In the genomic region with DNA sequence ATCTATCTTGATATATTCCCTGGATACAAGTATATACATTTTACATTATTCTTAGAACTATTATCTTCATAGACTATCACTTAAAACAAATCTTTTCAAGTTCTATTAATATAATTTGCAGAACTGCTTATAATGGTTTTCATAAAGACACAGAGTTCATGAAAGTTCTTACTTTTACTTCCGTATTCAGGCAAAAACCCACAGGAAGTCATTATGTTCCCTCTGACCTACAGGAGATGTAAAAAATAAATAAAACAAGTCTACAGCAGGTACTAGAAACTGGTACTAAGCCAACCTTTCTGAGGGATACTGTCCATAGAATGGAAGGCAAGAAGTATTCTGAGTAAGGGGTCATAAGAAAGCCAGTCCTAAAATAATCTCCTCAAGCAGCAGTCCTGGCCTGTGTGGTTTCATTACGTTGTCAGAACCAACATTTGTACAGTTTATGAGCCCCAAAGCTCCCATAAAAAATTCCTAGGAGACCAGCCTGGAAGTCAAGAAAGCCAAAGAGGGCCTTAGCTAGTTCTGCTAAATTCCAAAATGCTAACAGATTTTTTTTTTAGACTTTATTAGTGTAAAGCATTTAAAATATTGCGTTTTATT, we compare ENCODE assay signal across 11 cellular contexts.
DNase-seq lines count a peak whose midpoint lies in the region; ATAC-seq, FAIRE-seq and TF ChIP-seq lines count a peak whose summit lies in the region.
"Had no signal": no experiment of that assay in that cellular context is flagged by ENCODE, and none has a peak within 500 bp of the region (broad histone marks: within the 10 kb centered on the region; RNA-seq: fewer than 3 reads in every experiment).

No MANE protein-coding gene starts in this region.

- intact Hi-C loops in GM12878 (cut with micrococcal nuclease; ENCODE audit: unreplicated experiment) (no loop called here), posterior vena cava (cut with DNase I) (loop anchor here in 1 of 2 donors (10.0 kb wide), 1 partner anchor 288 kb away; no protein-coding TSS in a partner anchor)

- no peak for FAIRE-seq in GM12878 (lab: Jason Lieb, UNC)
- FAIRE-seq: astrocyte had no signal

- RAD21 ChIA-PET in GM12878 (lab: Charles Lee; ENCODE audit: unreplicated experiment), result interaction anchor here (0.7 to 2.1 kb wide), 6 partner anchors 28 to 146 kb away, joined by 3 to 17 read pairs (median 4); no protein-coding TSS in a partner anchor

- peaks cover 16% of the 10 kb centered on the region for H3K4me1 ChIP-seq in GM12878 (ENCODE audit: control insufficient read depth, insufficient read depth, low read length)

- H3K79me2 ChIP-seq in GM12878 (ENCODE audit: control insufficient read depth, insufficient read depth, low read length), result peaks cover 23% of the 10 kb centered on the region

- peak overlapping the region; percentile 44; the same call in 1 of the 2 replicates for H2AFZ ChIP-seq in GM12878 (ENCODE audit: control insufficient read depth, low read depth, low read length)

- peak overlapping the region; percentile 84 for H3K4me2 ChIP-seq in GM12878 (ENCODE audit: control insufficient read depth, insufficient read depth)

- H3K27ac ChIP-seq in GM12878 (ENCODE audit: control insufficient read depth, insufficient read depth) (peak overlapping the region; percentile 52), WERI-Rb-1 (no peak overlapping the region)

- DNase-seq in BJ (ENCODE audit: low read depth) (peak; percentile 58), GM12878 (ENCODE audit: low read depth, low spot score) (no peak), WERI-Rb-1 (no peak), RPMI8226 (no peak), posterior vena cava (ENCODE audit: low spot score) (no peak), DMS53 (lab: John Stamatoyannopoulos, UW) (no peak)
- DNase-seq: NCI-H2171 had no signal

- H4K20me1 ChIP-seq in GM12878 (ENCODE audit: control insufficient read depth, insufficient read depth), result no peaks in the 10 kb centered on the region

- POLR2A ChIA-PET in BJ (lab: Charles Lee) (no interaction called here), GM12878 (lab: Charles Lee) (interaction anchor here (0.6 to 1.6 kb wide), 3 partner anchors 9 to 129 kb away, joined by 3 to 6 read pairs (median 3); no protein-coding TSS in a partner anchor)

- no peak overlapping the region for H3K4me3 ChIP-seq in BJ (ENCODE audit: low read depth, low read length)
- no peak overlapping the region; the same call in 1 of the 2 replicates for H3K4me3 ChIP-seq in GM12878
- H3K4me3 ChIP-seq in WERI-Rb-1 (ENCODE audit: low read depth, low read length), result no peak overlapping the region
- H3K4me3 ChIP-seq: lung had no signal

- peak in 1 of 2 experiments; percentile 56; a peak in 1 of 4 replicates for TF ChIP-seq EP300 in GM12878 (IDR thresholded peaks at IDR 0.05; ENCODE audit: borderline replicate concordance in 1 of 2, control insufficient read depth in 1 of 2, low read depth in 2 of 2, low read length in 2 of 2)

- SMC1A ChIA-PET in GM12878 (lab: Charles Lee; ENCODE audit: uncharacterized antibody, unreplicated experiment), result interaction anchor here (0.9 to 3.9 kb wide), 9 partner anchors 8 to 66 kb away, joined by 3 to 22 read pairs (median 4); no protein-coding TSS in a partner anchor

- no peak for TF ChIP-seq POLR2A in GM12878 (IDR thresholded peaks at IDR 0.05; ENCODE audit: low read depth, low read length)

- H3K36me3 ChIP-seq in BJ (ENCODE audit: control insufficient read depth, insufficient read depth, low read length) (no peaks in the 10 kb centered on the region), GM12878 (ENCODE audit: control insufficient read depth in 2 of 2, insufficient read depth in 2 of 2, low read length in 1 of 2) (peaks cover 0 to 4% of the 10 kb centered on the region in 2 experiments; a peak in 2 of 4 replicates), WERI-Rb-1 (no peaks in the 10 kb centered on the region)

- no peak for TF ChIP-seq RAD21 in GM12878 (IDR thresholded peaks at IDR 0.05; ENCODE audit: insufficient read depth, low read depth, low read length)

- H3K9me3 ChIP-seq in GM12878 (replicated peaks; ENCODE audit: control insufficient read depth, insufficient read depth, low read length) (no peaks in the 10 kb centered on the region), WERI-Rb-1 (ENCODE audit: severe bottlenecking) (no peaks in the 10 kb centered on the region)

- in situ Hi-C loops in GM12878 (cut with MboI), result no loop called here

- peak; percentile 88 for ATAC-seq in GM19455 (IDR thresholded peaks at IDR 0.05; ENCODE audit: unreplicated experiment)
- ATAC-seq in HG03457 (IDR thresholded peaks at IDR 0.05; ENCODE audit: unreplicated experiment), result peak; percentile 66
- peak; percentile 89 for ATAC-seq in GM12878

- 65% methylated on average over 3 of the region's 3 CpGs for WGBS in GM12878 (ENCODE audit: insufficient coverage, insufficient replicate concordance, low lambda C conversion rate, missing lambda C conversion rate)

- no peaks in the 10 kb centered on the region for H3K27me3 ChIP-seq in BJ (ENCODE audit: control insufficient read depth, insufficient read depth, low read length)
- no peaks in the 10 kb centered on the region for H3K27me3 ChIP-seq in GM12878 (replicated peaks in 1 of 2; ENCODE audit: control insufficient read depth in 2 of 2, insufficient read depth in 2 of 2, low read length in 1 of 2)
- H3K27me3 ChIP-seq in WERI-Rb-1 (ENCODE audit: insufficient read depth, low read depth, severe bottlenecking), result no peaks in the 10 kb centered on the region

- TF ChIP-seq CTCF in BJ (IDR thresholded peaks at IDR 0.05; ENCODE audit: insufficient read depth, low read depth, low read length) (no peak), GM12878 (IDR thresholded peaks at IDR 0.05 in 2 of 3, conservative IDR thresholded peaks at IDR 0.05 in 1 of 3; ENCODE audit: control insufficient read depth in 2 of 3, extremely low read depth in 1 of 3, insufficient read depth in 1 of 3, low read depth in 3 of 3, low read length in 3 of 3) (no peak), WERI-Rb-1 (IDR thresholded peaks at IDR 0.05; ENCODE audit: low read depth, low read length) (no peak)

- CTCF ChIA-PET in BJ (lab: Yijun Ruan, JAX) (no interaction called here), GM12878 (lab: Yijun Ruan, JAX) (interaction anchor here (1.0 to 1.3 kb wide), 2 partner anchors 16 to 55 kb away, joined by 3 to 5 read pairs; no protein-coding TSS in a partner anchor)

- no peak overlapping the region; the same call in 1 of the 2 replicates for H3K9ac ChIP-seq in GM12878 (ENCODE audit: control insufficient read depth, insufficient read depth, low read length)

- BruUV-seq in GM12878 (replicated peaks; lab: Mats Ljungman, UMichigan), result no TSS peak

TF ChIP-seq in GM12878, 131 proteins besides CTCF, POLR2A, EP300 and RAD21 (continues in another document):
- TF ChIP-seq RUNX3 (IDR thresholded peaks at IDR 0.05; ENCODE audit: low read length), result peak; percentile 78
- no peak for TF ChIP-seq FOS (IDR thresholded peaks at IDR 0.05; ENCODE audit: borderline replicate concordance, extremely low read depth, insufficient read length)
- TF ChIP-seq, protein P1, sequence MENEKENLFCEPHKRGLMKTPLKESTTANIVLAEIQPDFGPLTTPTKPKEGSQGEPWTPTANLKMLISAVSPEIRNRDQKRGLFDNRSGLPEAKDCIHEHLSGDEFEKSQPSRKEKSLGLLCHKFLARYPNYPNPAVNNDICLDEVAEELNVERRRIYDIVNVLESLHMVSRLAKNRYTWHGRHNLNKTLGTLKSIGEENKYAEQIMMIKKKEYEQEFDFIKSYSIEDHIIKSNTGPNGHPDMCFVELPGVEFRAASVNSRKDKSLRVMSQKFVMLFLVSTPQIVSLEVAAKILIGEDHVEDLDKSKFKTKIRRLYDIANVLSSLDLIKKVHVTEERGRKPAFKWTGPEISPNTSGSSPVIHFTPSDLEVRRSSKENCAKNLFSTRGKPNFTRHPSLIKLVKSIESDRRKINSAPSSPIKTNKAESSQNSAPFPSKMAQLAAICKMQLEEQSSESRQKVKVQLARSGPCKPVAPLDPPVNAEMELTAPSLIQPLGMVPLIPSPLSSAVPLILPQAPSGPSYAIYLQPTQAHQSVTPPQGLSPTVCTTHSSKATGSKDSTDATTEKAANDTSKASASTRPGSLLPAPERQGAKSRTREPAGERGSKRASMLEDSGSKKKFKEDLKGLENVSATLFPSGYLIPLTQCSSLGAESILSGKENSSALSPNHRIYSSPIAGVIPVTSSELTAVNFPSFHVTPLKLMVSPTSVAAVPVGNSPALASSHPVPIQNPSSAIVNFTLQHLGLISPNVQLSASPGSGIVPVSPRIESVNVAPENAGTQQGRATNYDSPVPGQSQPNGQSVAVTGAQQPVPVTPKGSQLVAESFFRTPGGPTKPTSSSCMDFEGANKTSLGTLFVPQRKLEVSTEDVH (IDR thresholded peaks at IDR 0.05; ENCODE audit: low read depth, partially characterized antibody), result no peak
- peak; percentile 69 to 71 for TF ChIP-seq IKZF2 (IDR thresholded peaks at IDR 0.05)
- TF ChIP-seq NFIC (IDR thresholded peaks at IDR 0.05; ENCODE audit: low read depth, low read length), result peak; percentile 71; the same call in 1 of the 2 replicates
- peak; percentile 55 for TF ChIP-seq IKZF1 (conservative IDR thresholded peaks at IDR 0.05)
- peak; percentile 73 for TF ChIP-seq DPF2 (IDR thresholded peaks at IDR 0.05)
- TF ChIP-seq CBFB (IDR thresholded peaks at IDR 0.05; ENCODE audit: low read depth), result 0 out of 2 replicates have a peak, but pooled peaks have one; percentile 35
- TF ChIP-seq JUNB (IDR thresholded peaks at IDR 0.05), result 0 out of 2 replicates have a peak, but pooled peaks have one; percentile 7
- TF ChIP-seq NR2C1 (IDR thresholded peaks at IDR 0.05), result peak; percentile 69
- TF ChIP-seq MTA2 (IDR thresholded peaks at IDR 0.05; ENCODE audit: low read depth), result peak; percentile 85
- peak; percentile 37; the same call in 1 of the 2 replicates for TF ChIP-seq ATF7 (IDR thresholded peaks at IDR 0.05; ENCODE audit: low read depth)
- peak; percentile 44; the same call in 1 of the 2 replicates for TF ChIP-seq BACH1 (IDR thresholded peaks at IDR 0.05; ENCODE audit: borderline replicate concordance)
- peak in 1 of 2 experiments; percentile 31; a peak in 1 of 4 replicates for TF ChIP-seq ETV6 (conservative IDR thresholded peaks at IDR 0.05 in 1 of 2, IDR thresholded peaks at IDR 0.05 in 1 of 2; ENCODE audit: borderline replicate concordance in 1 of 2, low read depth in 1 of 2)
- no peak for TF ChIP-seq HDAC6 (IDR thresholded peaks at IDR 0.05; ENCODE audit: unreplicated experiment)
- peak; percentile 58; the same call in 1 of the 2 replicates for TF ChIP-seq BCL11A (IDR thresholded peaks at IDR 0.05; ENCODE audit: low read depth, low read length)
- TF ChIP-seq NR2F1 (conservative IDR thresholded peaks at IDR 0.05), result peak; percentile 84
- 0 out of 2 replicates have a peak, but pooled peaks have one; percentile 11 for TF ChIP-seq RAD51 (IDR thresholded peaks at IDR 0.05)
- TF ChIP-seq GABPA (IDR thresholded peaks at IDR 0.05; ENCODE audit: low read depth), result peak; percentile 49; the same call in 1 of the 2 replicates
